Comparison of ENCODE assay signal across 10 cellular contexts in the genomic region with DNA sequence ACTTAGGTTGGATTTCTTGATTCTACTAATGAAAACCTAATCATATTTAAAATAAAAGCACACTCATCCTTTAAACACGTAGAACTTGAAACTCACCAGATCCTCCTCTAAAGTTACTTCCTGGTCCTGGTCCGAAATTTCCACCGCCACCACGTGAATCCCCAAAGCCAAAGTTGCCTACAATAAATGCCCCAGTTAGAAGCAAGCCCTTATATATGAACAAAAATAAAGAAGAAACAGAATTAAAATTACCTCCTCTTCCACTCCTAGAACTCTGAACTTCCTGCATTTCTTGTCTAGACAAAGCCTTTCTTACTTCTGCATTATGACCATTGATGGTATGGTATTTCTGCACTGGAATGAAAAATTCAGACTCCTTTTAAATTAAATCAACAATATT. TPM values are rescaled to one million over a fixed set of nuclear protein-coding genes. Genes with fewer than 3 reads are reported as not detected.
DNase-seq lines count a peak whose midpoint lies in the region; ATAC-seq, FAIRE-seq and TF ChIP-seq lines count a peak whose summit lies in the region.
"Had no signal": no experiment of that assay in that cellular context is flagged by ENCODE, and none has a peak within 500 bp of the region (broad histone marks: within the 10 kb centered on the region; RNA-seq: fewer than 3 reads in every experiment).

No MANE protein-coding gene starts in this region.

- H3K4me3 ChIP-seq in BLaER1 treated with 17β-estradiol and CSF1 and Interleukin-3, amounts not matched to agents 10 nM and 100 nM: peak overlapping the region; percentile 84 to 98 (median 93); a peak in 19 of 20 replicates
- H3K4me3 ChIP-seq in HUES64 (ENCODE audit: low read length) (peak overlapping the region; percentile 94), GM12878 (peak overlapping the region; percentile 67)

- no peak for FAIRE-seq in GM12878 (lab: Jason Lieb, UNC)
- no peak for FAIRE-seq in GM19239 (lab: Jason Lieb, UNC)

- CTCF ChIA-PET in GM12878 (lab: Yijun Ruan, JAX): interaction anchor here (1.0 to 13.1 kb wide), 10 partner anchors 8 to 303 kb away, joined by 3 to 203 read pairs (median 26); a partner anchor contains a TSS

- SMC1A ChIA-PET in GM12878 (lab: Charles Lee; ENCODE audit: uncharacterized antibody, unreplicated experiment): interaction anchor here (0.8 to 11.0 kb wide), 17 partner anchors 8 to 303 kb away, joined by 3 to 198 read pairs (median 14); a partner anchor contains a TSS

- POLR2A ChIA-PET in GM12878 (lab: Charles Lee): interaction anchor here (0.6 to 12.7 kb wide), 7 partner anchors 13 to 908 kb away, joined by 3 to 206 read pairs (median 5); no protein-coding TSS in a partner anchor

- no peak for TF ChIP-seq RAD21 in GM12878 (IDR thresholded peaks at IDR 0.05; ENCODE audit: insufficient read depth, low read depth, low read length)

- peak overlapping the region; percentile 81 to 97 (median 87) for H3K4me2 ChIP-seq in BLaER1 treated with 17β-estradiol and CSF1 and Interleukin-3, amounts not matched to agents 10 nM and 100 nM
- peak overlapping the region; percentile 66 for H3K4me2 ChIP-seq in GM12878 (ENCODE audit: control insufficient read depth, insufficient read depth)

- TF ChIP-seq EP300 in GM12878 (IDR thresholded peaks at IDR 0.05; ENCODE audit: borderline replicate concordance in 1 of 2, control insufficient read depth in 1 of 2, low read depth in 2 of 2, low read length in 2 of 2): no peak

- peak overlapping the region in 9 of 11 experiments; percentile 73 to 100 (median 99); a peak in 18 of 22 replicates for H3K9ac ChIP-seq in BLaER1 treated with 17β-estradiol and CSF1 and Interleukin-3, amounts not matched to agents 10 nM and 100 nM
- peak overlapping the region; percentile 100; the same call in 1 of the 2 replicates for H3K9ac ChIP-seq in HUES64 (ENCODE audit: low read depth, low read length)
- H3K9ac ChIP-seq in GM12878 (ENCODE audit: control insufficient read depth, insufficient read depth, low read length): no peak overlapping the region

- intact Hi-C loops in GM12878 (cut with micrococcal nuclease; ENCODE audit: unreplicated experiment): no loop called here

- no peak for TF ChIP-seq CTCF in GM12878 (IDR thresholded peaks at IDR 0.05 in 2 of 3, conservative IDR thresholded peaks at IDR 0.05 in 1 of 3; ENCODE audit: control insufficient read depth in 2 of 3, extremely low read depth in 1 of 3, insufficient read depth in 1 of 3, low read depth in 3 of 3, low read length in 3 of 3)

- H3K27ac ChIP-seq in BLaER1 treated with 17β-estradiol and CSF1 and Interleukin-3, amounts not matched to agents 10 nM and 100 nM: peak overlapping the region in 6 of 11 experiments; percentile 2 to 99 (median 26); a peak in 7 of 22 replicates
- H3K27ac ChIP-seq in HUES64 (ENCODE audit: low read depth, low read length) (no peak overlapping the region), GM12878 (ENCODE audit: control insufficient read depth, insufficient read depth) (no peak overlapping the region)
- H3K27ac ChIP-seq: HL-60 had no signal

- H3K4me1 ChIP-seq in BLaER1 treated with 17β-estradiol and CSF1 and Interleukin-3, amounts not matched to agents 10 nM and 100 nM: peaks cover 47 to 58% (median 55%) of the 10 kb centered on the region in 10 experiments
- H3K4me1 ChIP-seq in HUES64 (ENCODE audit: insufficient read depth, low read length) (peaks cover 29% of the 10 kb centered on the region), GM12878 (ENCODE audit: control insufficient read depth, insufficient read depth, low read length) (peaks cover 25% of the 10 kb centered on the region)

- no peak for ATAC-seq in GM12878

- RAD21 ChIA-PET in GM12878 (lab: Charles Lee; ENCODE audit: unreplicated experiment): interaction anchor here (1.9 to 12.7 kb wide), 9 partner anchors 30 to 304 kb away, joined by 6 to 164 read pairs (median 15); a partner anchor contains a TSS

- peaks cover 73 to 85% (median 81%) of the 10 kb centered on the region in 11 experiments for H3K36me3 ChIP-seq in BLaER1 treated with 17β-estradiol and CSF1 and Interleukin-3, amounts not matched to agents 10 nM and 100 nM
- H3K36me3 ChIP-seq in HUES64 (ENCODE audit: insufficient read depth, low read length) (peaks cover 83% of the 10 kb centered on the region), GM12878 (ENCODE audit: control insufficient read depth in 2 of 2, insufficient read depth in 2 of 2, low read length in 1 of 2) (peaks cover 7 to 45% of the 10 kb centered on the region in 2 experiments)

- DNase-seq in GM12878 (ENCODE audit: low read depth, low spot score): no peak
- peak; percentile 5 for DNase-seq in midbrain (lab: John Stamatoyannopoulos, UW)
- DNase-seq in GM19239 (ENCODE audit: insufficient read length, low spot score): no peak
- DNase-seq in occipital lobe (lab: John Stamatoyannopoulos, UW): no peak
- DNase-seq in activated gamma-delta T cell treated with Interleukin-2 at 50 U/mL for 16 hours: no peak
- no peak for DNase-seq in stimulated activated CD4-positive, alpha-beta T cell treated with anti-CD3 and anti-CD28 coated beads, Interleukin-12 subunit alpha, Interleukin-12 subunit beta, amount 100 ng/mL, for 4 hours
- DNase-seq: upper lobe of left lung had no signal

- no TSS peak for BruUV-seq in GM12878 (replicated peaks; lab: Mats Ljungman, UMichigan)

- TF ChIP-seq POLR2A in GM12878 (IDR thresholded peaks at IDR 0.05; ENCODE audit: low read depth, low read length): no peak

- peaks cover 93% of the 10 kb centered on the region for H3K79me2 ChIP-seq in GM12878 (ENCODE audit: control insufficient read depth, insufficient read depth, low read length)

- peaks cover 85 to 92% (median 91%) of the 10 kb centered on the region in 11 experiments for H4K20me1 ChIP-seq in BLaER1 treated with 17β-estradiol and CSF1 and Interleukin-3, amounts not matched to agents 10 nM and 100 nM
- H4K20me1 ChIP-seq in GM12878 (ENCODE audit: control insufficient read depth, insufficient read depth): peaks cover 8% of the 10 kb centered on the region

- no peaks in the 10 kb centered on the region; a peak in 1 of 22 replicates for H3K9me3 ChIP-seq in BLaER1 treated with 17β-estradiol and CSF1 and Interleukin-3, amounts not matched to agents 10 nM and 100 nM (replicated peaks in 1 of 11)
- no peaks in the 10 kb centered on the region for H3K9me3 ChIP-seq in HUES64 (ENCODE audit: insufficient read depth, low read depth, low read length)
- no peaks in the 10 kb centered on the region; the same call in 2 of the 3 replicates for H3K9me3 ChIP-seq in GM12878 (replicated peaks; ENCODE audit: control insufficient read depth, insufficient read depth, low read length)
- H3K9me3 ChIP-seq: upper lobe of left lung had no signal

- in situ Hi-C loops in GM12878 (cut with MboI): loop anchor here (5.0 to 10.0 kb wide), 3 partner anchors 168 to 304 kb away; no protein-coding TSS in a partner anchor

- no peaks in the 10 kb centered on the region for H3K27me3 ChIP-seq in BLaER1 treated with 17β-estradiol and CSF1 and Interleukin-3, amounts not matched to agents 10 nM and 100 nM
- no peaks in the 10 kb centered on the region for H3K27me3 ChIP-seq in HUES64 (ENCODE audit: insufficient read depth, low read length)
- H3K27me3 ChIP-seq in GM12878 (replicated peaks in 1 of 2; ENCODE audit: control insufficient read depth in 2 of 2, insufficient read depth in 2 of 2, low read length in 1 of 2): no peaks in the 10 kb centered on the region
- H3K27me3 ChIP-seq: upper lobe of left lung had no signal

- 77% methylated on average over 4 of the region's 4 CpGs for WGBS in HUES64
- WGBS in GM12878 (ENCODE audit: insufficient coverage, insufficient replicate concordance, low lambda C conversion rate, missing lambda C conversion rate): 0% methylated on average over 4 of the region's 4 CpGs

- H2AFZ ChIP-seq in GM12878 (ENCODE audit: control insufficient read depth, low read depth, low read length): no peak overlapping the region

RNA-seq across cellular contexts. Expression of a gene that starts 4.2 kb away (rescaled TPM):
- 947 TPM for polyA plus RNA-seq in HUES64 (2013, experiment 1 of 2)
- polyA plus RNA-seq in HUES64 (2013, experiment 2 of 2): 1,093 TPM
- total RNA-seq in GM12878 (2013; cell fraction: nucleolus; rRNA removed): 404 and 419 TPM in 2 replicates
- total RNA-seq in GM12878 (2014; rRNA removed) (295 and 319 TPM in 2 replicates), GM12878 (2014; rRNA removed; fragmentation: Illumina TruSeq; extraction: Trizol) (603 and 632 TPM in 2 replicates), GM12878 (2021) (699 and 740 TPM in 2 replicates), occipital lobe (146 TPM)
- polyA plus RNA-seq in GM12878 (2011; ENCODE audit: low read depth): 532 TPM
- polyA plus RNA-seq in GM12878 (2011; rRNA removed) (721 and 1,149 TPM in 2 replicates), GM12878 (2014; fragmentation: Illumina TruSeq; extraction: Trizol) (1,357 and 1,719 TPM in 2 replicates), GM12878 (2014; fragmentation: Nextera tagmentation; extraction: Ambion mirVana) (1,000 to 10,000 TPM in 1 of 2 experiments, 100 to 1,000 TPM in 1; 726 to 1,124 TPM), GM12878 (2014; rRNA removed) (1,063 and 1,240 TPM in 2 replicates), GM12878 (2016; fragmentation: Nextera tagmentation; extraction: Ambion mirVana) (1,000 to 10,000 TPM; 1,359 to 1,396 TPM)
- polyA plus RNA-seq in GM12878 (2011; cell fraction: cytosol; rRNA removed): 265 and 307 TPM in 2 replicates
- polyA plus RNA-seq in GM12878 (2011; cell fraction: nucleus; rRNA removed): 577 and 864 TPM in 2 replicates
- 686 TPM in 2 replicates for polyA plus RNA-seq in GM12878 (2012)
- 198 and 212 TPM in 2 replicates for polyA minus RNA-seq in GM12878 (2011; rRNA and poly(A)+ RNA removed)
- polyA minus RNA-seq in GM12878 (2011; cell fraction: cytosol; rRNA and poly(A)+ RNA removed): 167 and 191 TPM in 2 replicates
- polyA minus RNA-seq in GM12878 (2011; cell fraction: nucleus; rRNA and poly(A)+ RNA removed): 133 and 235 TPM in 2 replicates

RNA-seq across cellular contexts. Expression of a gene that starts 5.2 kb away (rescaled TPM):
- 231 TPM for polyA plus RNA-seq in HUES64 (2013, experiment 1 of 2)
- 241 TPM for polyA plus RNA-seq in HUES64 (2013, experiment 2 of 2)
- total RNA-seq in GM12878 (2013; cell fraction: nucleolus; rRNA removed): 188 TPM in 2 replicates
- 153 and 181 TPM in 2 replicates for total RNA-seq in GM12878 (2014; rRNA removed)
- total RNA-seq in GM12878 (2014; rRNA removed; fragmentation: Illumina TruSeq; extraction: Trizol): 303 and 305 TPM in 2 replicates
- total RNA-seq in GM12878 (2021): 194 and 201 TPM in 2 replicates
- 71.4 TPM for polyA plus RNA-seq in GM12878 (2011; ENCODE audit: low read depth)
- 238 and 407 TPM in 2 replicates for polyA plus RNA-seq in GM12878 (2011; rRNA removed)
- polyA plus RNA-seq in GM12878 (2011; cell fraction: cytosol; rRNA removed): 70.7 and 72.5 TPM in 2 replicates
- 112 and 122 TPM in 2 replicates for polyA plus RNA-seq in GM12878 (2011; cell fraction: nucleus; rRNA removed)
- polyA plus RNA-seq in GM12878 (2012): 150 and 167 TPM in 2 replicates
- polyA plus RNA-seq in GM12878 (2014; fragmentation: Illumina TruSeq; extraction: Trizol): 307 and 369 TPM in 2 replicates
- polyA plus RNA-seq in GM12878 (2014; fragmentation: Nextera tagmentation; extraction: Ambion mirVana): 100 to 1,000 TPM; 205 to 247 TPM
- polyA plus RNA-seq in GM12878 (2014; rRNA removed): 191 and 239 TPM in 2 replicates
- polyA plus RNA-seq in GM12878 (2016; fragmentation: Nextera tagmentation; extraction: Ambion mirVana): 100 to 1,000 TPM; 205 to 212 TPM
- polyA minus RNA-seq in GM12878 (2011; rRNA and poly(A)+ RNA removed): 44.8 and 66.0 TPM in 2 replicates
- polyA minus RNA-seq in GM12878 (2011; cell fraction: cytosol; rRNA and poly(A)+ RNA removed): 27.1 and 39.7 TPM in 2 replicates
- 83.8 and 123 TPM in 2 replicates for polyA minus RNA-seq in GM12878 (2011; cell fraction: nucleus; rRNA and poly(A)+ RNA removed)
- total RNA-seq in occipital lobe: 201 TPM

RNA-seq across cellular contexts. Expression of a gene that starts 44.3 kb away (rescaled TPM):
- polyA plus RNA-seq in HUES64 (2013, experiment 1 of 2): 59.2 TPM
- 66.1 TPM for polyA plus RNA-seq in HUES64 (2013, experiment 2 of 2)
- 31.0 and 35.3 TPM in 2 replicates for total RNA-seq in GM12878 (2013; cell fraction: nucleolus; rRNA removed)
- total RNA-seq in GM12878 (2014; rRNA removed) (17.2 and 17.4 TPM in 2 replicates), GM12878 (2014; rRNA removed; fragmentation: Illumina TruSeq; extraction: Trizol) (21.0 and 21.2 TPM in 2 replicates), GM12878 (2021) (14.5 and 15.7 TPM in 2 replicates), occipital lobe (19.2 TPM)
- 4.8 TPM for polyA plus RNA-seq in GM12878 (2011; ENCODE audit: low read depth)
- polyA plus RNA-seq in GM12878 (2011; rRNA removed) (34.9 and 45.3 TPM in 2 replicates), GM12878 (2014; fragmentation: Illumina TruSeq; extraction: Trizol) (21.6 and 24.9 TPM in 2 replicates), GM12878 (2014; fragmentation: Nextera tagmentation; extraction: Ambion mirVana) (1 to 10 TPM; 4.9 to 8.9 TPM), GM12878 (2014; rRNA removed) (10.2 and 11.5 TPM in 2 replicates), GM12878 (2016; fragmentation: Nextera tagmentation; extraction: Ambion mirVana) (1 to 10 TPM; 4.4 to 6.8 TPM)
- polyA plus RNA-seq in GM12878 (2011; cell fraction: cytosol; rRNA removed): 11.7 and 17.7 TPM in 2 replicates
- 14.0 and 14.4 TPM in 2 replicates for polyA plus RNA-seq in GM12878 (2011; cell fraction: nucleus; rRNA removed)
- polyA plus RNA-seq in GM12878 (2012): 6.8 and 11.8 TPM in 2 replicates
- polyA minus RNA-seq in GM12878 (2011; rRNA and poly(A)+ RNA removed): 20.6 and 35.0 TPM in 2 replicates
- polyA minus RNA-seq in GM12878 (2011; cell fraction: cytosol; rRNA and poly(A)+ RNA removed): 11.5 and 11.9 TPM in 2 replicates
- polyA minus RNA-seq in GM12878 (2011; cell fraction: nucleus; rRNA and poly(A)+ RNA removed): 11.0 and 12.6 TPM in 2 replicates

Comparison
In these comparisons a context has a peak if more than half of its experiments do, and no peak if none do; other contexts are left out.
1. H3K27ac ChIP-seq: peak in BLaER1 treated with 17β-estradiol and CSF1 and Interleukin-3, amounts not matched to agents 10 nM and 100 nM (6 of 11); none in HUES64 (single experiment) and GM12878 (single experiment).
2. Peak in every context shown above with its lines, with median percentiles within 50 percentile points of each other: H3K4me3 ChIP-seq.